Comparison of ENCODE assay signal across 8 cellular contexts in genomic region chr12:30989754-30990153, GRCh38.
A peak's percentile ranks its signal among the peaks of the same experiment; 100 is the strongest.
DNase-seq lines count a peak whose midpoint lies in the region; ATAC-seq, FAIRE-seq and TF ChIP-seq lines count a peak whose summit lies in the region.

No MANE protein-coding gene starts in this region.

- H3K4me1 Mint-ChIP-seq in activated CD4-positive, alpha-beta T cell treated with anti-CD3 and anti-CD28 coated beads, Interleukin-2, amount 10 ng/mL, durations not matched to agents 7 days and 5 days, result no peaks in the 10 kb centered on the region
- no peaks in the 10 kb centered on the region for H3K4me1 Mint-ChIP-seq in CD8-positive, alpha-beta T cell (ENCODE audit: low read depth)

- no peak for FAIRE-seq in RCC 7860 (lab: Jason Lieb, UNC)

- TF ChIP-seq EP300 in suprapubic skin (IDR thresholded peaks at IDR 0.05), result no peak

- H3K4me1 ChIP-seq in heart left ventricle (peaks cover 0 to 11% (median 0%) of the 10 kb centered on the region in 12 donors), uterus (no peaks in the 10 kb centered on the region), suprapubic skin (no peaks in the 10 kb centered on the region)
- H3K4me1 ChIP-seq in CD8-positive, alpha-beta T cell (ENCODE audit: insufficient read depth, low read length), result no peaks in the 10 kb centered on the region

- CTCF ChIA-PET in activated CD4-positive, alpha-beta T cell treated with anti-CD3 and anti-CD28 coated beads, Interleukin-2, amount 10 ng/mL, durations not matched to agents 7 days and 5 days (lab: Charles Lee), result no interaction called here
- CTCF ChIA-PET in CD8-positive, alpha-beta T cell (lab: Charles Lee), result interaction anchor here (1.6 kb wide), 1 partner anchor 10 kb away, joined by 3 read pairs; no protein-coding TSS in a partner anchor

- POLR2A ChIA-PET in activated CD4-positive, alpha-beta T cell treated with anti-CD3 and anti-CD28 coated beads, Interleukin-2, amount 10 ng/mL, durations not matched to agents 7 days and 5 days (lab: Charles Lee), result no interaction called here
- POLR2A ChIA-PET in CD8-positive, alpha-beta T cell (lab: Charles Lee), result no interaction called here

- H3K27ac ChIP-seq in heart left ventricle (no peak overlapping the region), uterus (no peak overlapping the region), suprapubic skin (no peak overlapping the region)
- H3K27ac ChIP-seq in CD8-positive, alpha-beta T cell (ENCODE audit: low read depth, low read length), result no peak overlapping the region

- H3K9me3 ChIP-seq in heart left ventricle (no peaks in the 10 kb centered on the region), uterus (no peaks in the 10 kb centered on the region), suprapubic skin (no peaks in the 10 kb centered on the region)
- no peaks in the 10 kb centered on the region for H3K9me3 ChIP-seq in CD8-positive, alpha-beta T cell (ENCODE audit: low read length)

- H3K27me3 ChIP-seq in heart left ventricle (no peaks in the 10 kb centered on the region), uterus (no peaks in the 10 kb centered on the region), suprapubic skin (no peaks in the 10 kb centered on the region)
- no peaks in the 10 kb centered on the region for H3K27me3 ChIP-seq in CD8-positive, alpha-beta T cell (ENCODE audit: insufficient read depth, low read length)

- no peaks in the 10 kb centered on the region for H3K36me3 Mint-ChIP-seq in activated CD4-positive, alpha-beta T cell treated with anti-CD3 and anti-CD28 coated beads, Interleukin-2, amount 10 ng/mL, durations not matched to agents 7 days and 5 days (ENCODE audit: low read depth)
- no peaks in the 10 kb centered on the region for H3K36me3 Mint-ChIP-seq in CD8-positive, alpha-beta T cell

- H3K27me3 Mint-ChIP-seq in activated CD4-positive, alpha-beta T cell treated with anti-CD3 and anti-CD28 coated beads, Interleukin-2, amount 10 ng/mL, durations not matched to agents 7 days and 5 days, result no peaks in the 10 kb centered on the region
- H3K27me3 Mint-ChIP-seq in CD8-positive, alpha-beta T cell (ENCODE audit: low read depth), result no peaks in the 10 kb centered on the region

- H3K9me3 Mint-ChIP-seq in activated CD4-positive, alpha-beta T cell treated with anti-CD3 and anti-CD28 coated beads, Interleukin-2, amount 10 ng/mL, durations not matched to agents 7 days and 5 days, result no peaks in the 10 kb centered on the region
- no peaks in the 10 kb centered on the region for H3K9me3 Mint-ChIP-seq in CD8-positive, alpha-beta T cell

- peak; percentile 16 for DNase-seq in activated CD4-positive, alpha-beta T cell treated with anti-CD3 and anti-CD28 coated beads, Interleukin-2, amount 10 ng/mL, durations not matched to agents 7 days and 5 days
- DNase-seq in activated CD4-positive, alpha-beta T cell treated with anti-CD3 and anti-CD28 coated beads for 1 hour, result no peak
- DNase-seq in HK-2 (ENCODE audit: unreplicated experiment) (peak; percentile 24), RCC 7860 (ENCODE audit: low spot score) (peak; percentile 13), heart left ventricle (peak in 4 of 5 donors; percentile 37 to 65 (median 48)), uterus (no peak), suprapubic skin (ENCODE audit: low spot score in 2 of 2) (no peak)
- DNase-seq in CD8-positive, alpha-beta T cell, result no peak

- TF ChIP-seq CTCF in heart left ventricle (IDR thresholded peaks at IDR 0.05) (peak in 9 of 12 donors; percentile 20 to 51 (median 36)), uterus (IDR thresholded peaks at IDR 0.05) (peak in 1 of 4 experiments; percentile 14), suprapubic skin (IDR thresholded peaks at IDR 0.05) (no peak)
- no peak for TF ChIP-seq CTCF in CD8-positive, alpha-beta T cell (IDR thresholded peaks at IDR 0.05)

- WGBS in heart left ventricle, 4 donors, result 38 to 42% (median 39%) methylated on average over 5 to 6 of the region's 6 CpGs
- 60% methylated on average over 6 of the region's 6 CpGs for WGBS in suprapubic skin

- H3K4me3 Mint-ChIP-seq in activated CD4-positive, alpha-beta T cell treated with anti-CD3 and anti-CD28 coated beads, Interleukin-2, amount 10 ng/mL, durations not matched to agents 7 days and 5 days, result no peak overlapping the region
- no peak overlapping the region for H3K4me3 Mint-ChIP-seq in CD8-positive, alpha-beta T cell

- TF ChIP-seq POLR2A in heart left ventricle (IDR thresholded peaks at IDR 0.05) (no peak), uterus (IDR thresholded peaks at IDR 0.05) (no peak), suprapubic skin (IDR thresholded peaks at IDR 0.05) (no peak)

- H3K27ac Mint-ChIP-seq in activated CD4-positive, alpha-beta T cell treated with anti-CD3 and anti-CD28 coated beads, Interleukin-2, amount 10 ng/mL, durations not matched to agents 7 days and 5 days, result no peak overlapping the region
- no peak overlapping the region for H3K27ac Mint-ChIP-seq in CD8-positive, alpha-beta T cell

- no peak overlapping the region for H3K4me3 ChIP-seq in heart left ventricle
- no peak overlapping the region for H3K4me3 ChIP-seq in uterus
- no peak overlapping the region for H3K4me3 ChIP-seq in CD8-positive, alpha-beta T cell (ENCODE audit: low read depth, low read length)
- no peak overlapping the region for H3K4me3 ChIP-seq in suprapubic skin

- ATAC-seq in heart left ventricle, result peak; percentile 55 to 76 (median 62)
- ATAC-seq in CD8-positive, alpha-beta T cell, result no peak

- intact Hi-C loops in heart left ventricle (cut with DNase I) (loop anchor here in 6 of 10 donors (2.0 to 10.0 kb wide), 5 partner anchors 55 to 245 kb away; no protein-coding TSS in a partner anchor), uterus (cut with DNase I; ENCODE audit: low total_unique reads) (no loop called here)
- intact Hi-C loops in CD8-positive, alpha-beta T cell (cut with DNase I, micrococcal nuclease), result no loop called here

- no peaks in the 10 kb centered on the region for H3K36me3 ChIP-seq in heart left ventricle
- no peaks in the 10 kb centered on the region for H3K36me3 ChIP-seq in uterus
- H3K36me3 ChIP-seq in CD8-positive, alpha-beta T cell (ENCODE audit: insufficient read depth, low read length), result no peaks in the 10 kb centered on the region
- H3K36me3 ChIP-seq in suprapubic skin, result no peaks in the 10 kb centered on the region

Comparison
In these comparisons a context has a peak if more than half of its experiments do, and no peak if none do; other contexts are left out.
1. DNase-seq: peak in activated CD4-positive, alpha-beta T cell treated with anti-CD3 and anti-CD28 coated beads, Interleukin-2, amount 10 ng/mL, durations not matched to agents 7 days and 5 days (single experiment), HK-2 (single experiment), RCC 7860 (single experiment) and heart left ventricle (4 of 5); none in activated CD4-positive, alpha-beta T cell treated with anti-CD3 and anti-CD28 coated beads for 1 hour (single experiment), uterus (0 of 2), CD8-positive, alpha-beta T cell (0 of 7) and suprapubic skin (0 of 2).
2. CTCF ChIP-seq: peak in heart left ventricle (9 of 12); none in CD8-positive, alpha-beta T cell (single experiment) and suprapubic skin (0 of 2).
3. intact Hi-C loops: an anchor here in heart left ventricle (2.0 to 10.0 kb wide); none called in uterus and CD8-positive, alpha-beta T cell.